In genomic region chr6:34205466-34205865, GRCh38 we compare ENCODE assay signal across 24 cellular contexts. TPM values are rescaled to one million over a fixed set of nuclear protein-coding genes. Genes with fewer than 3 reads are reported as not detected.
DNase-seq lines count a peak whose midpoint lies in the region; ATAC-seq and TF ChIP-seq lines count a peak whose summit lies in the region.
"Had no signal": no experiment of that assay in that cellular context is flagged by ENCODE, and none has a peak within 500 bp of the region (broad histone marks: within the 10 kb centered on the region; RNA-seq: fewer than 3 reads in every experiment).

No MANE protein-coding gene starts in this region.

- H3K27me3 ChIP-seq in psoas muscle (ENCODE audit: insufficient read depth in 3 of 3, low read length in 2 of 3) = no peaks in the 10 kb centered on the region
- H3K27me3 ChIP-seq: esophagus squamous epithelium, neutrophil, SJSA1, upper lobe of right lung had no signal

- POLR2A ChIA-PET in activated CD8-positive, alpha-beta T cell treated with anti-CD3 and anti-CD28 coated beads for 36 hours (lab: Charles Lee) = interaction anchor here (0.8 to 3.2 kb wide), 4 partner anchors 9 to 31 kb away, joined by 3 to 11 read pairs (median 4); partner anchors contain the start of gene HMGA1
- POLR2A ChIA-PET in activated CD8-positive, alpha-beta T cell treated with anti-CD3 and anti-CD28 coated beads, Interleukin-2, amount 10 ng/mL, durations not matched to agents 7 days and 5 days (lab: Charles Lee) = interaction anchor here (2.4 kb wide), 1 partner anchor 31 kb away, joined by 7 read pairs; the partner anchor contains the start of gene HMGA1

- WGBS in psoas muscle, 3 donors = 91 to 94% (median 93%) methylated on average over 3 of the region's 3 CpGs

- H3K4me1 ChIP-seq in psoas muscle = no peaks in the 10 kb centered on the region
- H3K4me1 ChIP-seq: esophagus squamous epithelium, upper lobe of right lung had no signal

- H3K27ac Mint-ChIP-seq in activated CD8-positive, alpha-beta T cell treated with anti-CD3 and anti-CD28 coated beads for 36 hours = no peak overlapping the region
- H3K27ac Mint-ChIP-seq in activated CD8-positive, alpha-beta T cell treated with anti-CD3 and anti-CD28 coated beads, Interleukin-2, amount 10 ng/mL, durations not matched to agents 7 days and 5 days = no peak overlapping the region
- H3K27ac Mint-ChIP-seq: brain had no signal

- H3K36me3 ChIP-seq in psoas muscle (ENCODE audit: insufficient read depth in 1 of 2, low read depth in 1 of 2) = no peaks in the 10 kb centered on the region
- H3K36me3 ChIP-seq: esophagus squamous epithelium, neutrophil, SJSA1, upper lobe of right lung had no signal

- no peak overlapping the region for H3K4me3 Mint-ChIP-seq in activated CD8-positive, alpha-beta T cell treated with anti-CD3 and anti-CD28 coated beads for 36 hours
- no peak overlapping the region for H3K4me3 Mint-ChIP-seq in activated CD8-positive, alpha-beta T cell treated with anti-CD3 and anti-CD28 coated beads, Interleukin-2, amount 10 ng/mL, durations not matched to agents 7 days and 5 days
- H3K4me3 Mint-ChIP-seq: brain had no signal

- H3K4me1 Mint-ChIP-seq in activated CD8-positive, alpha-beta T cell treated with anti-CD3 and anti-CD28 coated beads for 36 hours (ENCODE audit: low read depth) = peaks cover 37% of the 10 kb centered on the region
- peaks cover 22% of the 10 kb centered on the region for H3K4me1 Mint-ChIP-seq in activated CD8-positive, alpha-beta T cell treated with anti-CD3 and anti-CD28 coated beads, Interleukin-2, amount 10 ng/mL, durations not matched to agents 7 days and 5 days (ENCODE audit: low read depth)
- H3K4me1 Mint-ChIP-seq: brain had no signal

- H3K27me3 Mint-ChIP-seq in activated CD8-positive, alpha-beta T cell treated with anti-CD3 and anti-CD28 coated beads for 36 hours = no peaks in the 10 kb centered on the region
- H3K27me3 Mint-ChIP-seq in activated CD8-positive, alpha-beta T cell treated with anti-CD3 and anti-CD28 coated beads, Interleukin-2, amount 10 ng/mL, durations not matched to agents 7 days and 5 days (ENCODE audit: low read depth) = no peaks in the 10 kb centered on the region

- CTCF ChIA-PET in activated CD8-positive, alpha-beta T cell treated with anti-CD3 and anti-CD28 coated beads for 36 hours (lab: Charles Lee) = interaction anchor here (1.0 to 1.6 kb wide), 4 partner anchors 10 to 42 kb away, joined by 3 to 7 read pairs (median 3); no protein-coding TSS in a partner anchor
- CTCF ChIA-PET in activated CD8-positive, alpha-beta T cell treated with anti-CD3 and anti-CD28 coated beads, Interleukin-2, amount 10 ng/mL, durations not matched to agents 7 days and 5 days (lab: Charles Lee) = interaction anchor here (1.2 to 3.7 kb wide), 5 partner anchors 9 to 255 kb away, joined by 3 to 30 read pairs (median 4); partner anchors contain the start of gene SMIM29

- ATAC-seq in activated CD8-positive, alpha-beta T cell treated with anti-CD3 and anti-CD28 coated beads for 36 hours = peak; percentile 14
- ATAC-seq in activated CD8-positive, alpha-beta T cell treated with anti-CD3 and anti-CD28 coated beads, Interleukin-2, amount 10 ng/mL, durations not matched to agents 7 days and 5 days = no peak
- ATAC-seq in psoas muscle = peak in 3 of 4 donors; percentile 30 to 66 (median 48)
- no peak for ATAC-seq in HG03432 (IDR thresholded peaks at IDR 0.05; ENCODE audit: unreplicated experiment)
- ATAC-seq: upper lobe of right lung had no signal

- H3K27ac ChIP-seq in psoas muscle = no peak overlapping the region
- H3K27ac ChIP-seq: 22Rv1, esophagus squamous epithelium, neutrophil, SJSA1, upper lobe of right lung had no signal

- peak; percentile 37 for DNase-seq in activated CD8-positive, alpha-beta T cell treated with anti-CD3 and anti-CD28 coated beads for 36 hours
- no peak for DNase-seq in activated CD8-positive, alpha-beta T cell treated with anti-CD3 and anti-CD28 coated beads, Interleukin-2, amount 10 ng/mL, durations not matched to agents 7 days and 5 days
- DNase-seq in RKO (ENCODE audit: low spot score) (peak; percentile 48), epithelial cell of esophagus (ENCODE audit: low read depth) (peak; percentile 83), psoas muscle (peak in 1 of 2 donors; percentile 5), ecto neural progenitor cell (ENCODE audit: low spot score) (no peak), activated gamma-delta T cell treated with Interleukin-2 at 50 U/mL for 16 hours (no peak)
- DNase-seq: DMS79 treated with DMSO at 0.1 percent for 48 hours; effector CD4-positive, alpha-beta T cell; esophagus squamous epithelium; NCI-H1436; NCI-H2107; NCI-H446; substantia nigra; T-helper 1 cell; upper lobe of right lung had no signal

- H3K4me3 ChIP-seq in epithelial cell of esophagus (ENCODE audit: low read length) (no peak overlapping the region), psoas muscle (no peak overlapping the region)
- H3K4me3 ChIP-seq: esophagus squamous epithelium, lung, SJSA1, smooth muscle cell, upper lobe of right lung had no signal

- no peaks in the 10 kb centered on the region for H3K36me3 Mint-ChIP-seq in activated CD8-positive, alpha-beta T cell treated with anti-CD3 and anti-CD28 coated beads for 36 hours (ENCODE audit: low read depth)
- no peaks in the 10 kb centered on the region for H3K36me3 Mint-ChIP-seq in activated CD8-positive, alpha-beta T cell treated with anti-CD3 and anti-CD28 coated beads, Interleukin-2, amount 10 ng/mL, durations not matched to agents 7 days and 5 days (ENCODE audit: low read depth)
- H3K36me3 Mint-ChIP-seq: brain had no signal

- H3K9me3 Mint-ChIP-seq in activated CD8-positive, alpha-beta T cell treated with anti-CD3 and anti-CD28 coated beads for 36 hours = no peaks in the 10 kb centered on the region
- peaks cover 3% of the 10 kb centered on the region for H3K9me3 Mint-ChIP-seq in activated CD8-positive, alpha-beta T cell treated with anti-CD3 and anti-CD28 coated beads, Interleukin-2, amount 10 ng/mL, durations not matched to agents 7 days and 5 days (ENCODE audit: insufficient read depth)

- intact Hi-C loops in activated CD8-positive, alpha-beta T cell treated with anti-CD3 and anti-CD28 coated beads for 36 hours (cut with micrococcal nuclease) = no loop called here
- intact Hi-C loops in psoas muscle (cut with DNase I) = no loop called here

- no peak for TF ChIP-seq CTCF in activated CD8-positive, alpha-beta T cell treated with anti-CD3 and anti-CD28 coated beads for 36 hours (IDR thresholded peaks at IDR 0.05)
- TF ChIP-seq CTCF in epithelial cell of esophagus (IDR thresholded peaks at IDR 0.05; ENCODE audit: insufficient read depth, low read depth, low read length, missing control alignments) = no peak
- TF ChIP-seq CTCF in psoas muscle (IDR thresholded peaks at IDR 0.05) = no peak

- H3K9me3 ChIP-seq in psoas muscle = no peaks in the 10 kb centered on the region
- H3K9me3 ChIP-seq: esophagus squamous epithelium, neutrophil, SJSA1, upper lobe of right lung had no signal

RNA-seq across cellular contexts. Expression of gene HMGA1, which starts 31.2 kb away (rescaled TPM):
- total RNA-seq in activated CD8-positive, alpha-beta T cell treated with anti-CD3 and anti-CD28 coated beads for 36 hours = 100 to 1,000 TPM; 683 to 709 TPM
- 100 to 1,000 TPM; 300 to 308 TPM for total RNA-seq in activated CD8-positive, alpha-beta T cell treated with anti-CD3 and anti-CD28 coated beads, Interleukin-2, amount 10 ng/mL, durations not matched to agents 7 days and 5 days
- total RNA-seq in psoas muscle = 100 to 1,000 TPM in 3 of 4 donors, 10 to 100 TPM in 1; 83.5 to 151 (median 128) TPM
- 100 to 1,000 TPM; 111 to 389 (median 205) TPM for polyA plus RNA-seq in psoas muscle

RNA-seq across cellular contexts. Expression of gene SMIM29, which starts 43.3 kb away (rescaled TPM):
- total RNA-seq in activated CD8-positive, alpha-beta T cell treated with anti-CD3 and anti-CD28 coated beads for 36 hours = 10 to 100 TPM; 13.3 to 16.4 TPM
- 10 to 100 TPM; 21.3 to 26.7 TPM for total RNA-seq in activated CD8-positive, alpha-beta T cell treated with anti-CD3 and anti-CD28 coated beads, Interleukin-2, amount 10 ng/mL, durations not matched to agents 7 days and 5 days
- 10 to 100 TPM; 14.4 to 59.4 (median 31.5) TPM for total RNA-seq in psoas muscle
- polyA plus RNA-seq in psoas muscle = 100 to 1,000 TPM in 1 of 3 donors, 10 to 100 TPM in 2; 24.6 to 100 (median 44.1) TPM

RNA-seq across cellular contexts. Expression of gene GRM4, which starts 59.6 kb away (rescaled TPM):
- total RNA-seq in activated CD8-positive, alpha-beta T cell treated with anti-CD3 and anti-CD28 coated beads for 36 hours = under 1 TPM; 0.11 to 0.14 TPM
- not detected for total RNA-seq in activated CD8-positive, alpha-beta T cell treated with anti-CD3 and anti-CD28 coated beads, Interleukin-2, amount 10 ng/mL, durations not matched to agents 7 days and 5 days
- total RNA-seq in psoas muscle = under 1 TPM in 2 of 4 donors, not detected in 2; 0.07 to 0.39 TPM
- polyA plus RNA-seq in psoas muscle = under 1 TPM in 1 of 3 donors, not detected in 2; 0.14 TPM
- total RNA-seq: esophagus squamous epithelium, kidney epithelial cell, SJSA1, smooth muscle cell had no signal

Comparison
In these comparisons a context has a peak if more than half of its experiments do, and no peak if none do; other contexts are left out.
1. ATAC-seq: peak in activated CD8-positive, alpha-beta T cell treated with anti-CD3 and anti-CD28 coated beads for 36 hours (single experiment) and psoas muscle (3 of 4); none in activated CD8-positive, alpha-beta T cell treated with anti-CD3 and anti-CD28 coated beads, Interleukin-2, amount 10 ng/mL, durations not matched to agents 7 days and 5 days (single experiment) and HG03432 (single experiment).
2. DNase-seq: peak in activated CD8-positive, alpha-beta T cell treated with anti-CD3 and anti-CD28 coated beads for 36 hours (single experiment), RKO (single experiment) and epithelial cell of esophagus (single experiment); none in activated CD8-positive, alpha-beta T cell treated with anti-CD3 and anti-CD28 coated beads, Interleukin-2, amount 10 ng/mL, durations not matched to agents 7 days and 5 days (single experiment), ecto neural progenitor cell (single experiment) and activated gamma-delta T cell treated with Interleukin-2 at 50 U/mL for 16 hours (single experiment).